Comparison of ENCODE assay signal across 27 cellular contexts in the genomic region with DNA sequence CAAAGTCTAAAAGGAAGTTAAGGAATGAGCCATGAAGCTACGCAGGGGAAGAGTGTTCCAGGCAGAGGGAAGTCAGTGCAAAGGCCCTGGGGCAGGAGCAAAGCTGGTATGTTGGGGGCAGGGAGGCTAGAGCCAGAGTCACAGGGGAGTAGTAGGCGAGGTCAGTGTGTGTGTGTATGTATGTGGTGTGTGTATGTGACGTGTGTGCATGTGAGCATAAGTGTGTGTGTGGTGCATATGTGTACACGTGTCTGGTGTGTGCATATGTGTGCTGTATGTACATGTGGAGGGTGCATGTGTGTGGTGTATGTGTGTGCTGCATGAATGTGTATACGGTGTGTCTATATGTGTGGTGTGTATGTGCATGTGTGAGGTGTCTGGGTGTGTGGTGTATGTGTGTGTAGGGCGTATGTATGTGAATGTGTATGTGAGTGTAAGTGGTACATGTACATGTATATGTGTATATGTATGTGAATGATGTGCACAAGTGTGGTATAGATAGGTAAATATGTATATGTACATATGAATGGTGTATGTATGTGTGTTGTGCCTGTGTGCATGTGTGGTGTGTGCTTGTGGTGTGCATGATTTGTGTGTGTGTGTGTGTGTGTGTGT. TPM values are rescaled to one million over a fixed set of nuclear protein-coding genes. Genes with fewer than 3 reads are reported as not detected.
A peak's percentile ranks its signal among the peaks of the same experiment; 100 is the strongest.
DNase-seq lines count a peak whose midpoint lies in the region; ATAC-seq, FAIRE-seq and TF ChIP-seq lines count a peak whose summit lies in the region.
"Had no signal": no experiment of that assay in that cellular context is flagged by ENCODE, and none has a peak within 500 bp of the region (broad histone marks: within the 10 kb centered on the region; RNA-seq: fewer than 3 reads in every experiment).

No MANE protein-coding gene starts in this region.

- H3K27ac ChIP-seq in HepG2 (ENCODE audit: extremely low read length, insufficient read depth, low read length) (no peak overlapping the region), right lobe of liver (no peak overlapping the region)
- H3K27ac ChIP-seq: 22Rv1, RWPE1 had no signal

- no peaks in the 10 kb centered on the region for H3K36me3 Mint-ChIP-seq in natural killer cell treated with Interleukin-12 subunit alpha and Interleukin-12 subunit beta and Interleukin-15 and Interleukin-18, amount 100 ng/mL, for 72 hours
- H3K36me3 Mint-ChIP-seq: CD14-positive monocyte; CD8-positive, alpha-beta memory T cell had no signal

- 49% methylated on average over 6 of the region's 6 CpGs for WGBS in HepG2 (ENCODE audit: low lambda C conversion rate)
- 84% methylated on average over 6 of the region's 6 CpGs for WGBS in right lobe of liver (ENCODE audit: insufficient coverage, low coverage, low lambda C conversion rate, missing lambda C conversion rate)

- no peaks in the 10 kb centered on the region for H4K20me1 ChIP-seq in HepG2 (ENCODE audit: insufficient read depth, low read length)

- CTCF ChIA-PET in HepG2 (lab: Yijun Ruan, JAX; ENCODE audit: low intra/inter-chr PET ratio, low total read pairs): no interaction called here

- TF ChIP-seq RAD21 in HepG2 (CRISPR knock-in tag; IDR thresholded peaks at IDR 0.05): no peak

- DNase-seq in HepG2 (ENCODE audit: low spot score) (no peak), right lobe of liver (no peak), bronchial epithelial cell (ENCODE audit: low read depth) (no peak), T-helper 2 cell (no peak), cerebellar cortex (ENCODE audit: low spot score) (no peak)
- DNase-seq in natural killer cell treated with Interleukin-12 subunit alpha and Interleukin-12 subunit beta and Interleukin-15 and Interleukin-18, amount 100 ng/mL, for 72 hours (ENCODE audit: low spot score): no peak
- no peak for DNase-seq in stimulated activated CD4-positive, alpha-beta T cell treated with anti-CD3 and anti-CD28 coated beads, Interleukin-4, amount 100 ng/mL, for 4 hours
- DNase-seq: BE2C; Calu3; CD8-positive, alpha-beta memory T cell; DMS79 treated with DMSO at 0.1 percent for 48 hours; GF-D8; H9; KBM-7; NCI-H1105 treated with DMSO at 0.1 percent for 48 hours; NCI-H146; NCI-H2029; NCI-H446 treated with DMSO at 0.1 percent for 48 hours; NCI-H526; NCI-H82; NK-92 treated with Interleukin-12 subunit alpha and Interleukin-12 subunit beta, amount 100 ng/mL, for 24 hours; SHP77 had no signal

- no peaks in the 10 kb centered on the region for H3K79me2 ChIP-seq in HepG2 (ENCODE audit: insufficient read depth, low read length)

- H3K4me3 Mint-ChIP-seq in natural killer cell treated with Interleukin-12 subunit alpha and Interleukin-12 subunit beta and Interleukin-15 and Interleukin-18, amount 100 ng/mL, for 72 hours: no peak overlapping the region
- H3K4me3 Mint-ChIP-seq: CD14-positive monocyte; CD8-positive, alpha-beta memory T cell; H9 had no signal

- TF ChIP-seq CTCF in HepG2 (CRISPR knock-in tag; IDR thresholded peaks at IDR 0.05) (no peak), right lobe of liver (IDR thresholded peaks at IDR 0.05) (no peak), bronchial epithelial cell (IDR thresholded peaks at IDR 0.05; ENCODE audit: insufficient read depth, low read length, severe bottlenecking) (no peak)

- H3K36me3 ChIP-seq in HepG2 (replicated peaks in 1 of 2; ENCODE audit: control insufficient read depth in 1 of 2, insufficient read depth in 2 of 2, low read length in 2 of 2) (no peaks in the 10 kb centered on the region), right lobe of liver (no peaks in the 10 kb centered on the region), bronchial epithelial cell (ENCODE audit: control insufficient read depth, insufficient read depth, low read length) (no peaks in the 10 kb centered on the region)
- H3K36me3 ChIP-seq: BE2C had no signal

- H3K9me3 ChIP-seq in HepG2 (ENCODE audit: low read length) (no peaks in the 10 kb centered on the region), right lobe of liver (no peaks in the 10 kb centered on the region)
- H3K9me3 ChIP-seq: BE2C had no signal

- ATAC-seq in HepG2 (no peak), right lobe of liver (no peak), HG02870 (IDR thresholded peaks at IDR 0.05; ENCODE audit: unreplicated experiment) (no peak)
- peak; percentile 32 for ATAC-seq in natural killer cell treated with Interleukin-12 subunit alpha and Interleukin-12 subunit beta and Interleukin-15 and Interleukin-18, amount 100 ng/mL, for 72 hours

- no peak overlapping the region for H2AFZ ChIP-seq in HepG2 (ENCODE audit: low read length)

- intact Hi-C loops in HepG2 (cut with micrococcal nuclease; ENCODE audit: unreplicated experiment): no loop called here
- intact Hi-C loops in right lobe of liver (cut with DNase I): no loop called here

- H3K9ac ChIP-seq in HepG2 (ENCODE audit: insufficient read depth, low read depth, low read length): no peak overlapping the region

- H3K4me2 ChIP-seq in HepG2 (ENCODE audit: low read depth, low read length): no peak overlapping the region

- peaks cover 0 to 6% of the 10 kb centered on the region in 2 experiments; a peak in 2 of 5 replicates for H3K27me3 ChIP-seq in HepG2 (ENCODE audit: control insufficient read depth in 1 of 2, insufficient read depth in 2 of 2, low read length in 2 of 2)
- H3K27me3 ChIP-seq in right lobe of liver: no peaks in the 10 kb centered on the region
- no peaks in the 10 kb centered on the region for H3K27me3 ChIP-seq in bronchial epithelial cell (ENCODE audit: control insufficient read depth, insufficient read depth, low read length)
- H3K27me3 ChIP-seq: BE2C had no signal

- TF ChIP-seq EP300 in HepG2 (IDR thresholded peaks at IDR 0.05; ENCODE audit: low read depth in 2 of 2, low read length in 2 of 2) (no peak), HepG2 (CRISPR knock-in tag; IDR thresholded peaks at IDR 0.05; ENCODE audit: borderline replicate concordance) (no peak)

- H3K4me1 Mint-ChIP-seq in natural killer cell treated with Interleukin-12 subunit alpha and Interleukin-12 subunit beta and Interleukin-15 and Interleukin-18, amount 100 ng/mL, for 72 hours (ENCODE audit: low read depth in 2 of 2): no peaks in the 10 kb centered on the region
- H3K4me1 Mint-ChIP-seq: CD8-positive, alpha-beta memory T cell had no signal

- H3K4me3 ChIP-seq in HepG2 (replicated peaks in 1 of 3; ENCODE audit: insufficient read depth in 1 of 3, low read depth in 2 of 3, low read length in 3 of 3): no peak overlapping the region
- no peak overlapping the region for H3K4me3 ChIP-seq in right lobe of liver
- H3K4me3 ChIP-seq in bronchial epithelial cell (ENCODE audit: low read depth, low read length): no peak overlapping the region

- no peak for FAIRE-seq in HepG2 (lab: Jason Lieb, UNC)
- FAIRE-seq in bronchial epithelial cell (lab: Jason Lieb, UNC): peak; percentile 68
- FAIRE-seq: GM18507 had no signal

- POLR2A ChIA-PET in HepG2 (lab: Yijun Ruan, JAX): no interaction called here

- no peaks in the 10 kb centered on the region for H3K9me3 Mint-ChIP-seq in natural killer cell treated with Interleukin-12 subunit alpha and Interleukin-12 subunit beta and Interleukin-15 and Interleukin-18, amount 100 ng/mL, for 72 hours
- H3K9me3 Mint-ChIP-seq: H9 had no signal

- no TSS peak for BruUV-seq in HepG2 (replicated peaks; lab: Mats Ljungman, UMichigan)

- no peak overlapping the region for H3K27ac Mint-ChIP-seq in natural killer cell treated with Interleukin-12 subunit alpha and Interleukin-12 subunit beta and Interleukin-15 and Interleukin-18, amount 100 ng/mL, for 72 hours
- H3K27ac Mint-ChIP-seq: CD8-positive, alpha-beta memory T cell had no signal

- in situ Hi-C loops in HepG2 (cut with HindIII; ENCODE audit: extremely low pct_ligation_motif_present, low pct_unique_long_range_greater_than_20kb): no loop called here

- TF ChIP-seq POLR2A in HepG2 (IDR thresholded peaks at IDR 0.05; ENCODE audit: insufficient read depth in 1 of 2, low read depth in 2 of 2, low read length in 2 of 2): no peak
- TF ChIP-seq POLR2A in right lobe of liver (IDR thresholded peaks at IDR 0.05): no peak

- H3K4me1 ChIP-seq in HepG2 (ENCODE audit: insufficient read depth, low read length): peaks cover 31% of the 10 kb centered on the region
- H3K4me1 ChIP-seq in right lobe of liver: no peaks in the 10 kb centered on the region
- H3K4me1 ChIP-seq: BE2C had no signal

- peaks cover 0 to 6% of the 10 kb centered on the region in 2 donors for H3K27me3 Mint-ChIP-seq in natural killer cell treated with Interleukin-12 subunit alpha and Interleukin-12 subunit beta and Interleukin-15 and Interleukin-18, amount 100 ng/mL, for 72 hours

RNA-seq across cellular contexts. Expression of a gene that starts 20.8 kb away (rescaled TPM):
- total RNA-seq in HepG2 (2016; rRNA removed; fragmentation: Illumina TruSeq; extraction: Trizol): 29.3 and 50.2 TPM in 2 replicates
- 5.0 and 5.1 TPM in 2 replicates for total RNA-seq in HepG2 (2016; cell fraction: cytosol; rRNA removed; fragmentation: Illumina TruSeq; extraction: Trizol; ENCODE audit: low read depth)
- 22.1 and 49.8 TPM in 2 replicates for total RNA-seq in HepG2 (2016; cell fraction: insoluble cytoplasmic fraction; rRNA removed; fragmentation: Illumina TruSeq; extraction: Trizol)
- total RNA-seq in HepG2 (2016; cell fraction: membrane; rRNA removed; fragmentation: Illumina TruSeq; extraction: Trizol): 10.8 and 12.4 TPM in 2 replicates
- 68.9 and 87.3 TPM in 2 replicates for total RNA-seq in HepG2 (2016; cell fraction: nucleus; rRNA removed; fragmentation: Illumina TruSeq; extraction: Trizol)
- polyA plus RNA-seq in HepG2 (2011; rRNA removed): 56.1 and 77.2 TPM in 2 replicates
- 45.0 and 56.5 TPM in 2 replicates for polyA plus RNA-seq in HepG2 (2011; cell fraction: cytosol; rRNA removed)
- 102 and 105 TPM in 2 replicates for polyA plus RNA-seq in HepG2 (2011; cell fraction: nucleus; rRNA removed)
- 122 and 152 TPM in 2 replicates for polyA plus RNA-seq in HepG2 (2012)
- polyA plus RNA-seq in HepG2 (2016; cell fraction: cytosol; fragmentation: Illumina TruSeq; extraction: Trizol; ENCODE audit: low read depth): 2.7 and 3.2 TPM in 2 replicates
- polyA plus RNA-seq in HepG2 (2016; cell fraction: insoluble cytoplasmic fraction; fragmentation: Illumina TruSeq; extraction: Trizol; ENCODE audit: low read depth): 25.6 and 37.4 TPM in 2 replicates
- polyA plus RNA-seq in HepG2 (2016; cell fraction: membrane; fragmentation: Illumina TruSeq; extraction: Trizol; ENCODE audit: low read depth): 7.7 and 9.8 TPM in 2 replicates
- 108 and 114 TPM in 2 replicates for polyA plus RNA-seq in HepG2 (2016; cell fraction: nucleus; fragmentation: Illumina TruSeq; extraction: Trizol; ENCODE audit: insufficient read depth, low read depth)
- 173 TPM in 1 of 2 replicates, not detected in the other for polyA minus RNA-seq in HepG2 (2011; rRNA and poly(A)+ RNA removed; ENCODE audit: low replicate concordance)
- 109 and 121 TPM in 2 replicates for polyA minus RNA-seq in HepG2 (2011; cell fraction: cytosol; rRNA and poly(A)+ RNA removed)
- polyA minus RNA-seq in HepG2 (2011; cell fraction: nucleus; rRNA and poly(A)+ RNA removed): 60.0 and 68.8 TPM in 2 replicates
- total RNA-seq in right lobe of liver: 10 to 100 TPM; 45.7 to 67.1 (median 59.1) TPM
- total RNA-seq in bronchial epithelial cell: 0.13 and 1.3 TPM in 2 replicates
- not detected for total RNA-seq in natural killer cell treated with Interleukin-12 subunit alpha and Interleukin-12 subunit beta and Interleukin-15 and Interleukin-18, amount 100 ng/mL, for 72 hours
- polyA plus RNA-seq: CD8-positive, alpha-beta memory T cell had no signal

RNA-seq across cellular contexts. Expression of a gene that starts 56.7 kb away (rescaled TPM):
- total RNA-seq in HepG2 (2016; rRNA removed; fragmentation: Illumina TruSeq; extraction: Trizol): 0.27 and 0.31 TPM in 2 replicates
- total RNA-seq in HepG2 (2016; cell fraction: cytosol; rRNA removed; fragmentation: Illumina TruSeq; extraction: Trizol; ENCODE audit: low read depth): 0.35 and 0.40 TPM in 2 replicates
- total RNA-seq in HepG2 (2016; cell fraction: insoluble cytoplasmic fraction; rRNA removed; fragmentation: Illumina TruSeq; extraction: Trizol): 0.31 and 0.45 TPM in 2 replicates
- total RNA-seq in HepG2 (2016; cell fraction: membrane; rRNA removed; fragmentation: Illumina TruSeq; extraction: Trizol): 0.31 and 0.37 TPM in 2 replicates
- total RNA-seq in HepG2 (2016; cell fraction: nucleus; rRNA removed; fragmentation: Illumina TruSeq; extraction: Trizol): 0.34 and 0.59 TPM in 2 replicates
- 0.41 and 0.59 TPM in 2 replicates for polyA plus RNA-seq in HepG2 (2011; rRNA removed)
- polyA plus RNA-seq in HepG2 (2011; cell fraction: cytosol; rRNA removed): 0.32 and 0.50 TPM in 2 replicates
- polyA plus RNA-seq in HepG2 (2011; cell fraction: nucleus; rRNA removed): 0.72 and 0.85 TPM in 2 replicates
- 0.47 and 1.5 TPM in 2 replicates for polyA plus RNA-seq in HepG2 (2012)
- 0.21 and 0.23 TPM in 2 replicates for polyA plus RNA-seq in HepG2 (2016; cell fraction: cytosol; fragmentation: Illumina TruSeq; extraction: Trizol; ENCODE audit: low read depth)
- polyA plus RNA-seq in HepG2 (2016; cell fraction: insoluble cytoplasmic fraction; fragmentation: Illumina TruSeq; extraction: Trizol; ENCODE audit: low read depth): 0.35 and 0.58 TPM in 2 replicates
- 0.40 and 0.45 TPM in 2 replicates for polyA plus RNA-seq in HepG2 (2016; cell fraction: membrane; fragmentation: Illumina TruSeq; extraction: Trizol; ENCODE audit: low read depth)
- polyA plus RNA-seq in HepG2 (2016; cell fraction: nucleus; fragmentation: Illumina TruSeq; extraction: Trizol; ENCODE audit: insufficient read depth, low read depth): 0.70 and 0.75 TPM in 2 replicates
- 0.10 and 0.21 TPM in 2 replicates for polyA minus RNA-seq in HepG2 (2011; rRNA and poly(A)+ RNA removed; ENCODE audit: low replicate concordance)
- not detected in 2 replicates for polyA minus RNA-seq in HepG2 (2011; cell fraction: cytosol; rRNA and poly(A)+ RNA removed)
- 0.52 and 1.2 TPM in 2 replicates for polyA minus RNA-seq in HepG2 (2011; cell fraction: nucleus; rRNA and poly(A)+ RNA removed)
- total RNA-seq in right lobe of liver: 10 to 100 TPM in 2 of 6 experiments, 1 to 10 TPM in 4; 4.3 to 22.2 (median 7.6) TPM
- 5.6 and 6.3 TPM in 2 replicates for total RNA-seq in bronchial epithelial cell
- total RNA-seq in natural killer cell treated with Interleukin-12 subunit alpha and Interleukin-12 subunit beta and Interleukin-15 and Interleukin-18, amount 100 ng/mL, for 72 hours: 10 to 100 TPM in 1 of 2 donors, 1 to 10 TPM in 1; 8.6 to 16.8 TPM

Comparison
In these comparisons a context has a peak if more than half of its experiments do, and no peak if none do; other contexts are left out.
1. ATAC-seq: peak in natural killer cell treated with Interleukin-12 subunit alpha and Interleukin-12 subunit beta and Interleukin-15 and Interleukin-18, amount 100 ng/mL, for 72 hours (2 of 2); none in HepG2 (single experiment), right lobe of liver (0 of 4) and HG02870 (single experiment).